Comparison of ENCODE assay signal across 11 cellular contexts in the genomic region with DNA sequence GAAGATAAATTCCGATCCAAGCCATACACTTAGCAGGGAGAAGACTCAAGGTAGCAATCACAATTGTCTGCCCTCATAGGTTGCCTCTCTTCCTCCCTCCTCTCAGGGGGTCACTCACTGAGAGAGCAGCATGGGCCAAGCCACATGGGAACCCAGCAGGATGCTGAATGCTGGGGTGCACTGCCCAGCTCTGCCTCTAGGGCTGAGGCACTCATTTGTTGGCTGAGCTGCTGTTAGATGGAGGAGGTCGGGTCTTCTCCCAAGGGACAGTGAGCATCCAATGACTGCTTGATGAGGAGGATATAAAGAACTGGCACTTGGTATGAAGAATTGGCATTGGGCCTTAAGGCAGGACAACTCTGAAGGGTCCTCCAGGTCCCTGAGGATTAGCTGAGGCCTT.
DNase-seq lines count a peak whose midpoint lies in the region; ATAC-seq, FAIRE-seq and TF ChIP-seq lines count a peak whose summit lies in the region.
"Had no signal": no experiment of that assay in that cellular context is flagged by ENCODE, and none has a peak within 500 bp of the region (broad histone marks: within the 10 kb centered on the region; RNA-seq: fewer than 3 reads in every experiment).

No MANE protein-coding gene starts in this region.

- H3K79me2 ChIP-seq in H9 (ENCODE audit: insufficient read depth, low read length) (no peaks in the 10 kb centered on the region), keratinocyte (ENCODE audit: control insufficient read depth, insufficient read depth, low read length) (no peaks in the 10 kb centered on the region)

- H3K4me3 Mint-ChIP-seq in H9, result no peak overlapping the region
- no peak overlapping the region for H3K4me3 Mint-ChIP-seq in activated CD8-positive, alpha-beta memory T cell treated with anti-CD3 and anti-CD28 coated beads, Interleukin-2, amount 10 ng/mL, durations not matched to agents 7 days and 5 days

- H2BK12ac ChIP-seq in H9 (ENCODE audit: insufficient read length, low read depth, low read length), result no peak overlapping the region

- DNase-seq in ELR (ENCODE audit: low read depth) (peak; percentile 20), H9 (peak; percentile 79), Panc1 (ENCODE audit: low read depth, low spot score) (no peak), keratinocyte (ENCODE audit: low read depth, low spot score) (no peak), NCI-H774 (lab: John Stamatoyannopoulos, UW) (no peak), T-helper 2 cell (no peak)
- no peak for DNase-seq in activated CD8-positive, alpha-beta memory T cell treated with anti-CD3 and anti-CD28 coated beads, Interleukin-2, amount 10 ng/mL, durations not matched to agents 7 days and 5 days
- DNase-seq: activated CD4-positive, alpha-beta T cell treated with anti-CD3 and anti-CD28 coated beads for 4 hours; NCI-H146 had no signal

- H3K27ac Mint-ChIP-seq in H9, result peak overlapping the region in 1 of 3 experiments; percentile 44; a peak in 1 of 7 replicates
- H3K27ac Mint-ChIP-seq in activated CD8-positive, alpha-beta memory T cell treated with anti-CD3 and anti-CD28 coated beads, Interleukin-2, amount 10 ng/mL, durations not matched to agents 7 days and 5 days, result no peak overlapping the region

- intact Hi-C loops in Panc1 (cut with micrococcal nuclease; ENCODE audit: unreplicated experiment), result no loop called here

- H3K9me3 ChIP-seq in H9 (ENCODE audit: control insufficient read depth, low read depth, low read length) (no peaks in the 10 kb centered on the region), Panc1 (ENCODE audit: control insufficient read depth, insufficient read depth, low read depth, low read length) (no peaks in the 10 kb centered on the region), keratinocyte (ENCODE audit: control insufficient read depth, low read depth, low read length) (no peaks in the 10 kb centered on the region)
- H3K9me3 ChIP-seq: neutrophil had no signal

- no peak overlapping the region for H3K14ac ChIP-seq in H9 (ENCODE audit: insufficient read depth, low read length)

- H3K27ac ChIP-seq in H9 (ENCODE audit: insufficient read length, low read depth, low read length) (no peak overlapping the region), Panc1 (ENCODE audit: low read length) (no peak overlapping the region), keratinocyte (ENCODE audit: control insufficient read depth, insufficient read depth, low read length) (no peak overlapping the region)
- H3K27ac ChIP-seq: neutrophil had no signal

- H3K36me3 ChIP-seq in Panc1 (ENCODE audit: control insufficient read depth, insufficient read depth, low read length) (no peaks in the 10 kb centered on the region), keratinocyte (ENCODE audit: control insufficient read depth in 2 of 2, extremely low read depth in 1 of 2, insufficient read depth in 2 of 2, low read length in 2 of 2) (no peaks in the 10 kb centered on the region)
- H3K36me3 ChIP-seq: neutrophil had no signal

- no peak overlapping the region for H2BK20ac ChIP-seq in H9 (ENCODE audit: low read depth, low read length, poor library complexity, severe bottlenecking)

- no peak overlapping the region for H3K4me3 ChIP-seq in Panc1 (ENCODE audit: low read depth in 2 of 2, low read length in 2 of 2)
- no peak overlapping the region for H3K4me3 ChIP-seq in keratinocyte (ENCODE audit: control insufficient read depth in 2 of 3, extremely low read depth in 1 of 3, insufficient read depth in 2 of 3, low read depth in 1 of 3, low read length in 3 of 3)

- H3K23me2 ChIP-seq in H9 (ENCODE audit: insufficient read length, low read depth, low read length, poor library complexity, severe bottlenecking), result no peaks in the 10 kb centered on the region

- no peak overlapping the region for H3K4ac ChIP-seq in H9 (ENCODE audit: low read depth, low read length)

- no peaks in the 10 kb centered on the region for H3K27me3 ChIP-seq in H9 (ENCODE audit: insufficient read depth, low read length)
- no peaks in the 10 kb centered on the region for H3K27me3 ChIP-seq in Panc1 (ENCODE audit: control insufficient read depth, insufficient read depth, low read length)
- no peaks in the 10 kb centered on the region for H3K27me3 ChIP-seq in keratinocyte (ENCODE audit: control insufficient read depth, extremely low read depth, insufficient read depth, low read length)
- H3K27me3 ChIP-seq: neutrophil had no signal

- no peak overlapping the region for H3T11ph ChIP-seq in H9 (ENCODE audit: low read length)

- no peak overlapping the region for H4K91ac ChIP-seq in H9 (ENCODE audit: insufficient read length, low read depth, low read length)

- no peak overlapping the region for H3K9ac ChIP-seq in H9 (ENCODE audit: extremely low read depth, insufficient read length, low read length)
- H3K9ac ChIP-seq in keratinocyte (ENCODE audit: control insufficient read depth, extremely low read depth, insufficient read depth, low read length), result no peak overlapping the region

- peaks cover 16 to 17% of the 10 kb centered on the region in 2 experiments for H3K4me1 Mint-ChIP-seq in H9
- no peaks in the 10 kb centered on the region for H3K4me1 Mint-ChIP-seq in activated CD8-positive, alpha-beta memory T cell treated with anti-CD3 and anti-CD28 coated beads, Interleukin-2, amount 10 ng/mL, durations not matched to agents 7 days and 5 days

- H3K23ac ChIP-seq in H9 (ENCODE audit: insufficient read length, low read depth, low read length), result no peak overlapping the region

- no peak overlapping the region for H3K56ac ChIP-seq in H9 (ENCODE audit: insufficient read length, low read depth, low read length)

- WGBS in H9 (ENCODE audit: extremely low coverage, insufficient read length, low lambda C conversion rate), result no CpG with 5 or more reads among the region's 2 CpGs

- no peak overlapping the region for H2BK5ac ChIP-seq in H9 (ENCODE audit: insufficient read length, low read length)

- dilution Hi-C loops in keratinocyte (cut with MboI; ENCODE audit: extremely low pct_ligation_motif_present, low sequenced_read_pairs), result no loop called here

- H3K4me2 ChIP-seq in H9 (ENCODE audit: insufficient read depth, insufficient read length, low read length) (no peak overlapping the region), keratinocyte (ENCODE audit: control insufficient read depth, extremely low read depth, insufficient read depth, low read depth, low read length) (no peak overlapping the region)

- H3K9me3 Mint-ChIP-seq in H9, result no peaks in the 10 kb centered on the region
- no peaks in the 10 kb centered on the region for H3K9me3 Mint-ChIP-seq in activated CD8-positive, alpha-beta memory T cell treated with anti-CD3 and anti-CD28 coated beads, Interleukin-2, amount 10 ng/mL, durations not matched to agents 7 days and 5 days (ENCODE audit: low read depth)

- no peak for FAIRE-seq in keratinocyte (lab: Jason Lieb, UNC)

- H2BK120ac ChIP-seq in H9 (ENCODE audit: low read depth, low read length, poor library complexity, severe bottlenecking), result no peak overlapping the region

- H4K8ac ChIP-seq in H9 (replicated peaks; ENCODE audit: insufficient read length, low read depth, low read length), result no peak overlapping the region

- no peak overlapping the region for H2AFZ ChIP-seq in H9 (ENCODE audit: low read length)
- H2AFZ ChIP-seq in keratinocyte (ENCODE audit: control insufficient read depth, low read length), result no peak overlapping the region

- H3K79me1 ChIP-seq in H9 (ENCODE audit: insufficient read depth, low read depth, low read length, poor library complexity, severe bottlenecking), result no peaks in the 10 kb centered on the region

- peaks cover 5% of the 10 kb centered on the region for H3K4me1 ChIP-seq in H9 (ENCODE audit: insufficient read depth, low read length)
- H3K4me1 ChIP-seq in Panc1 (ENCODE audit: control insufficient read depth, insufficient read depth, low read length), result no peaks in the 10 kb centered on the region
- H3K4me1 ChIP-seq in keratinocyte (ENCODE audit: control insufficient read depth, extremely low read depth, insufficient read depth, low read length), result no peaks in the 10 kb centered on the region

- CTCF ChIA-PET in Panc1 (lab: Charles Lee), result no interaction called here
- CTCF ChIA-PET in activated CD8-positive, alpha-beta memory T cell treated with anti-CD3 and anti-CD28 coated beads, Interleukin-2, amount 10 ng/mL, durations not matched to agents 7 days and 5 days (lab: Charles Lee), result no interaction called here

- H2AK5ac ChIP-seq in H9 (ENCODE audit: insufficient read length, low read length), result no peak overlapping the region

- no peak overlapping the region for H4K5ac ChIP-seq in H9 (ENCODE audit: insufficient read length, low read depth, low read length)

- H2BK15ac ChIP-seq in H9 (ENCODE audit: low read depth, low read length), result no peak overlapping the region

- no peak for ATAC-seq in Panc1
- no peak for ATAC-seq in GM21447 (IDR thresholded peaks at IDR 0.05; ENCODE audit: unreplicated experiment)
- no peak for ATAC-seq in activated CD8-positive, alpha-beta memory T cell treated with anti-CD3 and anti-CD28 coated beads, Interleukin-2, amount 10 ng/mL, durations not matched to agents 7 days and 5 days

- POLR2A ChIA-PET in Panc1 (lab: Charles Lee), result no interaction called here

- H4K20me1 ChIP-seq in H9 (ENCODE audit: control insufficient read depth, insufficient read depth, insufficient read length) (no peaks in the 10 kb centered on the region), keratinocyte (ENCODE audit: control insufficient read depth, extremely low read depth, insufficient read depth, low read length) (no peaks in the 10 kb centered on the region)

- TF ChIP-seq CTCF in H9 (conservative IDR thresholded peaks at IDR 0.05), result peak; percentile 76
- TF ChIP-seq CTCF in Panc1 (IDR thresholded peaks at IDR 0.05), result peak; percentile 27; the same call in 1 of the 2 replicates
- peak; percentile 55 to 73 (median 67) for TF ChIP-seq CTCF in keratinocyte (optimal IDR thresholded peaks at IDR 0.05 in 1 of 3, IDR thresholded peaks at IDR 0.05 in 1 of 3, conservative IDR thresholded peaks at IDR 0.05 in 1 of 3; ENCODE audit: extremely low read depth in 1 of 3, insufficient read depth in 2 of 3, low read length in 3 of 3)

- peaks cover 0 to 23% (median 4%) of the 10 kb centered on the region in 3 experiments; a peak in 4 of 7 replicates for H3K36me3 Mint-ChIP-seq in H9 (ENCODE audit: insufficient read depth in 1 of 3, low read depth in 3 of 3)
- H3K36me3 Mint-ChIP-seq in activated CD8-positive, alpha-beta memory T cell treated with anti-CD3 and anti-CD28 coated beads, Interleukin-2, amount 10 ng/mL, durations not matched to agents 7 days and 5 days, result no peaks in the 10 kb centered on the region

- no TSS peak for BruUV-seq in Panc1 (replicated peaks; lab: Mats Ljungman, UMichigan)

- no peaks in the 10 kb centered on the region for H3K27me3 Mint-ChIP-seq in H9 (ENCODE audit: low read depth)
- H3K27me3 Mint-ChIP-seq in activated CD8-positive, alpha-beta memory T cell treated with anti-CD3 and anti-CD28 coated beads, Interleukin-2, amount 10 ng/mL, durations not matched to agents 7 days and 5 days, result peaks cover 4% of the 10 kb centered on the region

- H3K18ac ChIP-seq in H9 (ENCODE audit: insufficient read length, low read depth, low read length), result no peak overlapping the region

- in situ Hi-C loops in Panc1 (cut with HindIII; ENCODE audit: low pct_unique_long_range_greater_than_20kb, low sequenced_read_pairs), result no loop called here

- H3K9me1 ChIP-seq in keratinocyte (ENCODE audit: control insufficient read depth, extremely low read depth, insufficient read depth, low read length), result no peaks in the 10 kb centered on the region

Comparison
In these comparisons a context has a peak if more than half of its experiments do, and no peak if none do; other contexts are left out.
1. DNase-seq: peak in ELR (single experiment) and H9 (single experiment); none in Panc1 (single experiment), keratinocyte (single experiment), NCI-H774 (single experiment), activated CD8-positive, alpha-beta memory T cell treated with anti-CD3 and anti-CD28 coated beads, Interleukin-2, amount 10 ng/mL, durations not matched to agents 7 days and 5 days (single experiment) and T-helper 2 cell (0 of 5).
2. Peak in every context shown above with its lines, with median percentiles within 50 percentile points of each other: CTCF ChIP-seq.